8 cellular contexts compared by ENCODE assay signal in the genomic region with DNA sequence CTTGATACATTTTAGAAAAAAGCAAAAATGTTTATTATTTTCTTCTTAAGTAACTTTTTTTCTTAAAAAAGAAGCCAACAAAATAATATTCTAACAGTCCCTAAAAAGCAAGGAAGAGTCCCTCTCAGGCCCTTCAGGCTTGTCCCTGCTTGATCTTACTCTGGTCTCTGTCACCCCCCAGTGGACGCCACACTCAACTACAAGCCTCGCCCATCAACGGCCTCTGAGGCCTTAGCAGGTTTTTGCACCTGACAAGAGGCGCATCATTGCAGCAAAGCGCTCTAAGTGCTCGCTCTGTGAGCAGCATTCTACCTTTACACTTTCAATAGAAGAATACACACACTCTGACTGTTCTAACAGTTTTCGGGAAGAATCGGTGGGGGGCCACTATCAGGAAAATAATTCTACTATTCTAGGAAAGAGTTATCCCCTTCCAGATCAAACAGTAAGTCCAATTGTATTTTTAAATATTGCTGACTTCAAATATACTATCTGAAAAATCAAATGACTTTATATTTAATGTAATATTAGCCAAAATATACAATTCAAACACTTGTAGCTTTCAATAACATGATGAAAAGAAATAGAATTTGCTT.
DNase-seq lines count a peak whose midpoint lies in the region; ATAC-seq, FAIRE-seq and TF ChIP-seq lines count a peak whose summit lies in the region.

No MANE protein-coding gene starts in this region.

- no peak overlapping the region for H2AFZ ChIP-seq in mammary epithelial cell (ENCODE audit: low read depth, low read length)

- peak; percentile 91 for TF ChIP-seq CTCF in WTC11 (IDR thresholded peaks at IDR 0.05)
- peak; percentile 76 to 91 for TF ChIP-seq CTCF in mammary epithelial cell (conservative IDR thresholded peaks at IDR 0.05 in 1 of 2, IDR thresholded peaks at IDR 0.05 in 1 of 2; ENCODE audit: extremely low read depth in 1 of 2, insufficient read depth in 1 of 2, low read depth in 1 of 2, low read length in 2 of 2)

- dilution Hi-C loops in mammary epithelial cell (cut with HindIII; ENCODE audit: low sequenced_read_pairs): no loop called here

- H3K4me2 ChIP-seq in mammary epithelial cell (ENCODE audit: insufficient read depth, low read depth, low read length): no peak overlapping the region

- intact Hi-C loops in mammary epithelial cell (cut with micrococcal nuclease): loop anchor here (10.0 kb wide), 1 partner anchor 437 kb away; no protein-coding TSS in a partner anchor

- FAIRE-seq in H54 (lab: Jason Lieb, UNC): peak; percentile 67

- peaks cover 6% of the 10 kb centered on the region for H3K36me3 Mint-ChIP-seq in WTC11

- peak; percentile 69 for ATAC-seq in WTC11

- no peaks in the 10 kb centered on the region for H3K27me3 ChIP-seq in mammary epithelial cell (ENCODE audit: insufficient read depth, low read length)

- no peak overlapping the region; the same call in 1 of the 2 replicates for H3K27ac Mint-ChIP-seq in WTC11

- no peaks in the 10 kb centered on the region for H3K9me3 ChIP-seq in mammary epithelial cell (replicated peaks; ENCODE audit: insufficient read depth, low read length)

- H3K27ac ChIP-seq in mammary epithelial cell (ENCODE audit: insufficient read depth, low read depth, low read length): no peak overlapping the region

- in situ Hi-C loops in mammary epithelial cell (cut with MboI; ENCODE audit: low sequenced_read_pairs in 2 of 2): no loop called here

- H3K79me2 ChIP-seq in mammary epithelial cell (ENCODE audit: insufficient read depth, low read length): no peaks in the 10 kb centered on the region

- peaks cover 56% of the 10 kb centered on the region for H3K4me1 Mint-ChIP-seq in WTC11

- H3K9me3 Mint-ChIP-seq in WTC11: no peaks in the 10 kb centered on the region

- H3K27me3 Mint-ChIP-seq in WTC11 (ENCODE audit: low read depth): no peaks in the 10 kb centered on the region

- WGBS in mammary epithelial cell (ENCODE audit: low coverage, missing lambda C conversion rate): 67% methylated on average over 4 of the region's 8 CpGs

- no peak overlapping the region for H3K4me3 ChIP-seq in mammary epithelial cell (replicated peaks in 1 of 3; ENCODE audit: insufficient read depth in 1 of 3, low read depth in 2 of 3, low read length in 3 of 3)

- TF ChIP-seq POLR2A in H54 (IDR thresholded peaks at IDR 0.05; ENCODE audit: low read depth, low read length): no peak

- no peak overlapping the region for H3K9ac ChIP-seq in mammary epithelial cell (ENCODE audit: insufficient read depth, low read length)

- POLR2A ChIA-PET in WTC11 (lab: Charles Lee): no interaction called here

- BruUV-seq in mammary epithelial cell (replicated peaks; lab: Mats Ljungman, UMichigan): no TSS peak

- no peaks in the 10 kb centered on the region for H3K4me1 ChIP-seq in mammary epithelial cell (ENCODE audit: insufficient read depth, low read length)

- CTCF ChIA-PET in WTC11 (lab: Charles Lee): interaction anchor here (1.5 to 1.6 kb wide), 2 partner anchors 37 to 144 kb away, joined by 4 to 9 read pairs; no protein-coding TSS in a partner anchor
- CTCF ChIA-PET in mammary epithelial cell (lab: Charles Lee; ENCODE audit: low non-redundant PET): no interaction called here

- no peak overlapping the region for H3K4me3 Mint-ChIP-seq in WTC11

- no peaks in the 10 kb centered on the region for H4K20me1 ChIP-seq in mammary epithelial cell (ENCODE audit: insufficient read depth, low read length)

- no peaks in the 10 kb centered on the region for H3K36me3 ChIP-seq in mammary epithelial cell (ENCODE audit: insufficient read depth, low read length)

- DNase-seq in GM03348 (ENCODE audit: low spot score): peak; percentile 81
- peak; percentile 35 for DNase-seq in H54 (ENCODE audit: insufficient read length, low spot score)
- DNase-seq in NCI-H1092 treated with DMSO at 0.1 percent for 48 hours (lab: John Stamatoyannopoulos, UW): peak; percentile 23
- DNase-seq in WTC11 (ENCODE audit: low spot score): peak; percentile 85
- DNase-seq in mammary epithelial cell: peak; percentile 45
- peak; percentile 56 for DNase-seq in kidney tubule cell (ENCODE audit: low spot score)
- DNase-seq in stimulated activated CD4-positive, alpha-beta T cell treated with anti-CD3 and anti-CD28 coated beads, Interleukin-4, amount 100 ng/mL, for 24 hours: peak; percentile 74
- no peak for DNase-seq in 8988T

TF ChIP-seq in WTC11, 78 proteins besides CTCF, POLR2A, EP300 and RAD21:
- TF ChIP-seq NR3C1 (CRISPR knock-in tag; conservative IDR thresholded peaks at IDR 0.05; ENCODE audit: low read depth): no peak
- TF ChIP-seq NFATC4 (CRISPR knock-in tag; IDR thresholded peaks at IDR 0.05): no peak
- TF ChIP-seq PRRX2 (CRISPR knock-in tag; IDR thresholded peaks at IDR 0.05): no peak
- TF ChIP-seq, protein P1, sequence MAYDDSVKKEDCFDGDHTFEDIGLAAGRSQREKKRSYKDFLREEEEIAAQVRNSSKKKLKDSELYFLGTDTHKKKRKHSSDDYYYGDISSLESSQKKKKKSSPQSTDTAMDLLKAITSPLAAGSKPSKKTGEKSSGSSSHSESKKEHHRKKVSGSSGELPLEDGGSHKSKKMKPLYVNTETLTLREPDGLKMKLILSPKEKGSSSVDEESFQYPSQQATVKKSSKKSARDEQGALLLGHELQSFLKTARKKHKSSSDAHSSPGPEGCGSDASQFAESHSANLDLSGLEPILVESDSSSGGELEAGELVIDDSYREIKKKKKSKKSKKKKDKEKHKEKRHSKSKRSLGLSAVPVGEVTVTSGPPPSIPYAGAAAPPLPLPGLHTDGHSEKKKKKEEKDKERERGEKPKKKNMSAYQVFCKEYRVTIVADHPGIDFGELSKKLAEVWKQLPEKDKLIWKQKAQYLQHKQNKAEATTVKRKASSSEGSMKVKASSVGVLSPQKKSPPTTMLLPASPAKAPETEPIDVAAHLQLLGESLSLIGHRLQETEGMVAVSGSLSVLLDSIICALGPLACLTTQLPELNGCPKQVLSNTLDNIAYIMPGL (CRISPR knock-in tag; IDR thresholded peaks at IDR 0.05): no peak
- TF ChIP-seq ETV6 (CRISPR knock-in tag; IDR thresholded peaks at IDR 0.05): no peak
- TF ChIP-seq ZBTB21 (CRISPR knock-in tag; IDR thresholded peaks at IDR 0.05; ENCODE audit: borderline replicate concordance): no peak
